ENCODE assay signal across 23 cellular contexts in the genomic region with DNA sequence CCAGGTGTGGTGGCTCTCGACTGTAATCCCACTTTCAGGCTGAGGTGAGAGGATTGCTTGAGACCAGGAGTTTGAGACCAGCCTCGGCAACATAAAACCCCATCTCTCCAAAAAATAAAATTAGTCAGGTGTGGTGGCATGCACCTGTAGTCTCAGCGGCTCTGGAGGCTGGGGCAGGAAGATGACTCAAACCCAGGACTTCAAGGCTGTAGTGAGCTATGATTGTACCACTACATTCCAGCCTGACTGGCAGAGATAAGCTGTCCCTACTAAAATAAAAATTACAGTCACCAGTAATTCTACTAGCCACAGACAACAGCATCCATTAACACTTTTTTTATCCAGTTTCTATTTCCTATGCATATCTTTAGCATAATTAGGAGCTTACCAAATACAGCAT.
DNase-seq lines count a peak whose midpoint lies in the region; ATAC-seq and TF ChIP-seq lines count a peak whose summit lies in the region.
"Had no signal": no experiment of that assay in that cellular context is flagged by ENCODE, and none has a peak within 500 bp of the region (broad histone marks: within the 10 kb centered on the region; RNA-seq: fewer than 3 reads in every experiment).

No MANE protein-coding gene starts in this region.

- TF ChIP-seq CTCF in coronary artery (IDR thresholded peaks at IDR 0.05), result no peak

- no peak overlapping the region for H2AFZ ChIP-seq in mesenchymal stem cell (ENCODE audit: low read depth, low read length)

- H3K4me2 ChIP-seq in mesenchymal stem cell (ENCODE audit: low read length, poor library complexity, severe bottlenecking), result no peak overlapping the region

- H2BK120ac ChIP-seq in mesenchymal stem cell (ENCODE audit: low read depth, low read length), result no peak overlapping the region

- no peak overlapping the region for H3K18ac ChIP-seq in mesenchymal stem cell (ENCODE audit: low read depth in 1 of 2, low read length in 2 of 2)

- no peak overlapping the region for H3K27ac ChIP-seq in coronary artery
- H3K27ac ChIP-seq in mesenchymal stem cell (ENCODE audit: low read length, poor library complexity, severe bottlenecking), result no peak overlapping the region
- H3K27ac ChIP-seq: RWPE1 had no signal

- peaks cover 9% of the 10 kb centered on the region for H3K4me1 Mint-ChIP-seq in activated T-cell treated with anti-CD3 and anti-CD28 coated beads, Interleukin-2, amount 50 U/mL, for 72 hours (ENCODE audit: low read depth)
- H3K4me1 Mint-ChIP-seq in activated T-cell treated with anti-CD3 and anti-CD28 coated beads, Interleukin-2, amount 50 U/mL, for 4 hours (ENCODE audit: low read depth), result no peaks in the 10 kb centered on the region
- H3K4me1 Mint-ChIP-seq in stimulated activated effector memory CD8-positive, alpha-beta T cell treated with anti-CD3 and anti-CD28 coated beads, Interleukin-12 subunit alpha, Interleukin-12 subunit beta, amount 100 ng/mL, for 72 hours, result no peaks in the 10 kb centered on the region

- H4K8ac ChIP-seq in mesenchymal stem cell (ENCODE audit: low read length), result no peak overlapping the region

- peak; percentile 40 to 51 for ATAC-seq in activated T-cell treated with anti-CD3 and anti-CD28 coated beads, Interleukin-2, amount 50 U/mL, for 72 hours (replicated peaks in 1 of 2)
- no peak for ATAC-seq in activated T-cell treated with anti-CD3 and anti-CD28 coated beads, Interleukin-2, amount 50 U/mL, for 4 hours
- peak; percentile 46 for ATAC-seq in stimulated activated effector memory CD8-positive, alpha-beta T cell treated with anti-CD3 and anti-CD28 coated beads, Interleukin-12 subunit alpha, Interleukin-12 subunit beta, amount 100 ng/mL, for 72 hours
- ATAC-seq: HepG2 had no signal

- H3K27me3 ChIP-seq in mesenchymal stem cell (ENCODE audit: control insufficient read depth in 1 of 2, insufficient read depth in 1 of 2, low read length in 2 of 2), result peaks cover 0 to 15% of the 10 kb centered on the region in 2 experiments

- H3K36me3 ChIP-seq in mesenchymal stem cell (ENCODE audit: control insufficient read depth in 1 of 2, insufficient read depth in 2 of 2, low read depth in 1 of 2, low read length in 2 of 2), result no peaks in the 10 kb centered on the region

- no peak overlapping the region for H4K91ac ChIP-seq in mesenchymal stem cell (ENCODE audit: low read length)

- no peak overlapping the region for H3K4ac ChIP-seq in mesenchymal stem cell (ENCODE audit: low read depth in 1 of 2, low read length in 2 of 2)

- H3K9me3 Mint-ChIP-seq in activated T-cell treated with anti-CD3 and anti-CD28 coated beads, Interleukin-2, amount 50 U/mL, for 72 hours, result no peaks in the 10 kb centered on the region
- no peaks in the 10 kb centered on the region for H3K9me3 Mint-ChIP-seq in activated T-cell treated with anti-CD3 and anti-CD28 coated beads, Interleukin-2, amount 50 U/mL, for 4 hours
- H3K9me3 Mint-ChIP-seq in stimulated activated effector memory CD8-positive, alpha-beta T cell treated with anti-CD3 and anti-CD28 coated beads, Interleukin-12 subunit alpha, Interleukin-12 subunit beta, amount 100 ng/mL, for 72 hours, result no peaks in the 10 kb centered on the region

- no peak overlapping the region for H2BK15ac ChIP-seq in mesenchymal stem cell (ENCODE audit: low read depth, poor library complexity, severe bottlenecking)

- no peaks in the 10 kb centered on the region for H3K4me1 ChIP-seq in mesenchymal stem cell (ENCODE audit: control insufficient read depth, insufficient read depth, low read depth, low read length)

- WGBS in mesenchymal stem cell, result 77% methylated on average over 2 of the region's 3 CpGs

- DNase-seq in activated T-cell treated with anti-CD3 and anti-CD28 coated beads, Interleukin-2, amount 50 U/mL, for 72 hours, result no peak
- no peak for DNase-seq in activated T-cell treated with anti-CD3 and anti-CD28 coated beads, Interleukin-2, amount 50 U/mL, for 4 hours
- DNase-seq in HT1080 (ENCODE audit: low read depth), result peak; percentile 39
- peak; percentile 31 for DNase-seq in coronary artery (ENCODE audit: low spot score)
- DNase-seq in stimulated activated effector memory CD8-positive, alpha-beta T cell treated with anti-CD3 and anti-CD28 coated beads, Interleukin-12 subunit alpha, Interleukin-12 subunit beta, amount 100 ng/mL, for 72 hours (ENCODE audit: low spot score in 2 of 2), result no peak
- DNase-seq in NCI-H2081 (lab: John Stamatoyannopoulos, UW), result no peak
- no peak for DNase-seq in activated gamma-delta T cell treated with Interleukin-2 at 50 U/mL for 16 hours
- DNase-seq in mesenchymal stem cell, result no peak
- DNase-seq: Calu3; DMS79 treated with DMSO at 0.1 percent for 48 hours; H7; Kasumi-1; MV-4-11; NCI-H1105; NCI-H1436 treated with DMSO at 0.1 percent for 48 hours; NCI-H187 treated with DMSO at 0.1 percent for 48 hours; NCI-H2107; NCI-H526; NCI-H82; NK-92 treated with Interleukin-12 subunit alpha and Interleukin-12 subunit beta, amount 100 ng/mL, for 24 hours; SHP77 had no signal

- no peak overlapping the region for H3K27ac Mint-ChIP-seq in activated T-cell treated with anti-CD3 and anti-CD28 coated beads, Interleukin-2, amount 50 U/mL, for 72 hours
- H3K27ac Mint-ChIP-seq in stimulated activated effector memory CD8-positive, alpha-beta T cell treated with anti-CD3 and anti-CD28 coated beads, Interleukin-12 subunit alpha, Interleukin-12 subunit beta, amount 100 ng/mL, for 72 hours, result no peak overlapping the region

- no peaks in the 10 kb centered on the region for H3K9me3 ChIP-seq in mesenchymal stem cell (ENCODE audit: control insufficient read depth, low read length)

- no peaks in the 10 kb centered on the region for H3K36me3 Mint-ChIP-seq in activated T-cell treated with anti-CD3 and anti-CD28 coated beads, Interleukin-2, amount 50 U/mL, for 72 hours (ENCODE audit: insufficient read depth in 2 of 2)
- H3K36me3 Mint-ChIP-seq in activated T-cell treated with anti-CD3 and anti-CD28 coated beads, Interleukin-2, amount 50 U/mL, for 4 hours (ENCODE audit: insufficient read depth), result no peaks in the 10 kb centered on the region
- H3K36me3 Mint-ChIP-seq in stimulated activated effector memory CD8-positive, alpha-beta T cell treated with anti-CD3 and anti-CD28 coated beads, Interleukin-12 subunit alpha, Interleukin-12 subunit beta, amount 100 ng/mL, for 72 hours, result no peaks in the 10 kb centered on the region

- H2BK5ac ChIP-seq in mesenchymal stem cell (ENCODE audit: low read depth, low read length, poor library complexity, severe bottlenecking), result no peak overlapping the region

- H3K4me3 Mint-ChIP-seq in activated T-cell treated with anti-CD3 and anti-CD28 coated beads, Interleukin-2, amount 50 U/mL, for 72 hours, result no peak overlapping the region
- H3K4me3 Mint-ChIP-seq in activated T-cell treated with anti-CD3 and anti-CD28 coated beads, Interleukin-2, amount 50 U/mL, for 4 hours, result no peak overlapping the region
- no peak overlapping the region for H3K4me3 Mint-ChIP-seq in stimulated activated effector memory CD8-positive, alpha-beta T cell treated with anti-CD3 and anti-CD28 coated beads, Interleukin-12 subunit alpha, Interleukin-12 subunit beta, amount 100 ng/mL, for 72 hours

- no peak overlapping the region for H3K23ac ChIP-seq in mesenchymal stem cell (ENCODE audit: low read length in 2 of 2)

- no peak overlapping the region for H2BK12ac ChIP-seq in mesenchymal stem cell (ENCODE audit: low read length in 2 of 2)

- peaks cover 8% of the 10 kb centered on the region for H3K27me3 Mint-ChIP-seq in activated T-cell treated with anti-CD3 and anti-CD28 coated beads, Interleukin-2, amount 50 U/mL, for 72 hours (ENCODE audit: low read depth)
- peaks cover 5% of the 10 kb centered on the region for H3K27me3 Mint-ChIP-seq in activated T-cell treated with anti-CD3 and anti-CD28 coated beads, Interleukin-2, amount 50 U/mL, for 4 hours (ENCODE audit: low read depth)

- no peak overlapping the region for H3K14ac ChIP-seq in mesenchymal stem cell (ENCODE audit: low read length in 2 of 2)

- H3K79me1 ChIP-seq in mesenchymal stem cell (replicated peaks; ENCODE audit: low read length, poor library complexity, severe bottlenecking), result no peaks in the 10 kb centered on the region

- no peak overlapping the region for H3K4me3 ChIP-seq in coronary artery
- no peak overlapping the region for H3K4me3 ChIP-seq in mesenchymal stem cell (ENCODE audit: insufficient read depth in 1 of 2, low read depth in 1 of 2, low read length in 2 of 2)

- H2AK5ac ChIP-seq in mesenchymal stem cell (ENCODE audit: low read length, severe bottlenecking), result no peak overlapping the region

- H3K9ac ChIP-seq in mesenchymal stem cell (ENCODE audit: low read length), result no peak overlapping the region

Comparison
In these comparisons a context has a peak if more than half of its experiments do, and no peak if none do; other contexts are left out.
1. ATAC-seq: peak in activated T-cell treated with anti-CD3 and anti-CD28 coated beads, Interleukin-2, amount 50 U/mL, for 72 hours (2 of 2) and stimulated activated effector memory CD8-positive, alpha-beta T cell treated with anti-CD3 and anti-CD28 coated beads, Interleukin-12 subunit alpha, Interleukin-12 subunit beta, amount 100 ng/mL, for 72 hours (single experiment); none in activated T-cell treated with anti-CD3 and anti-CD28 coated beads, Interleukin-2, amount 50 U/mL, for 4 hours (0 of 2).
2. DNase-seq: peak in HT1080 (single experiment) and coronary artery (single experiment); none in activated T-cell treated with anti-CD3 and anti-CD28 coated beads, Interleukin-2, amount 50 U/mL, for 72 hours (0 of 2), activated T-cell treated with anti-CD3 and anti-CD28 coated beads, Interleukin-2, amount 50 U/mL, for 4 hours (single experiment), stimulated activated effector memory CD8-positive, alpha-beta T cell treated with anti-CD3 and anti-CD28 coated beads, Interleukin-12 subunit alpha, Interleukin-12 subunit beta, amount 100 ng/mL, for 72 hours (0 of 2), NCI-H2081 (0 of 2), activated gamma-delta T cell treated with Interleukin-2 at 50 U/mL for 16 hours (single experiment) and mesenchymal stem cell (single experiment).